In the genomic region with DNA sequence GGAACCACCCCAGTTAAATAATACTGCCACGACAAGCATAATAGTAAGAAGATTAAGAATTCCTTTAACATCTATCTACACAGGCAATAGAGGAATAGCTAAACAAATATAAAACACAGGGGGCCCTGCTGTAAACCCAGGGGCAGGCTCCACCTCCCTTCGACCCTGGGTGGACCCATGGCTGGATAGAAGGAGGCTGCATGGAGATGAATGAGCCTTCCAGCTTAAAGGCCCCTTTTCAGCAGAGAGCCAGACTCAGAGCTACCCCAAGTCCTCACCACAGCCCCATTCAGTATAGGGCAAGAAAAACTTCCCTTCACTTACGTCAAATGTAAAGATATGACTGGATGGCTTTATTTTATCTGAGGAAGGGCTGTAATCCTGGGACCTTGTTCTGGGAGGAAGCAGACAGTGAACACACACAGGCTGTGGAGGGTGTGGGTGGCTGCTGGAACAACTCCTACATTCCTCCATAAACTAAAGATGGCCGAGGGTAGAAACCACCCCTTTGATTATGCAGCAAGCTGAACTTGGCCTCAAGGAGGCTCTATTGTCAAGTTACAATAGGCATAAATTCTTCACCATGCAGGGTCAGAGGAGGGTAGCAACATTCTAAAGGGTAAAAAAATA, we compare ENCODE assay signal across 11 cellular contexts. TPM values are rescaled to one million over a fixed set of nuclear protein-coding genes. Genes with fewer than 3 reads are reported as not detected.
DNase-seq lines count a peak whose midpoint lies in the region; FAIRE-seq and TF ChIP-seq lines count a peak whose summit lies in the region.
"Had no signal": no experiment of that assay in that cellular context is flagged by ENCODE, and none has a peak within 500 bp of the region (broad histone marks: within the 10 kb centered on the region; RNA-seq: fewer than 3 reads in every experiment).

No MANE protein-coding gene starts in this region.

- H3K27ac ChIP-seq in RWPE1, result peak overlapping the region; percentile 33; the same call in 1 of the 2 replicates
- H3K27ac ChIP-seq: prostate gland had no signal

- CTCF ChIA-PET in AG04449 (lab: Yijun Ruan, JAX) (interaction anchor here (0.8 to 3.4 kb wide), 9 partner anchors 9 to 403 kb away, joined by 3 to 15 read pairs (median 3); no protein-coding TSS in a partner anchor), RWPE1 (lab: Yijun Ruan, JAX) (interaction anchor here (0.6 to 1.1 kb wide), 2 partner anchors 27 to 44 kb away, joined by 3 to 6 read pairs; no protein-coding TSS in a partner anchor)

- no peak for DNase-seq in AG04449 (ENCODE audit: low read depth, low spot score)
- no peak for DNase-seq in RWPE1 (ENCODE audit: low spot score)
- DNase-seq in fibroblast of the aortic adventitia (ENCODE audit: low read depth), result peak; percentile 75
- peak; percentile 52 for DNase-seq in myocyte (ENCODE audit: low read depth)
- no peak for DNase-seq in effector CD8-positive, alpha-beta T cell (lab: John Stamatoyannopoulos, UW)
- DNase-seq in T-helper 9 cell, result no peak
- no peak for DNase-seq in urothelium cell line (ENCODE audit: low spot score)
- no peak for DNase-seq in frontal cortex (ENCODE audit: low spot score in 2 of 2)
- DNase-seq: activated CD8-positive, alpha-beta memory T cell treated with anti-CD3 and anti-CD28 coated beads, Interleukin-2, amount 50 U/mL, for 4 hours had no signal

- H3K4me3 ChIP-seq in AG04449 (ENCODE audit: low read depth, low read length), result no peak overlapping the region
- H3K4me3 ChIP-seq in fibroblast of the aortic adventitia (ENCODE audit: low read depth, low read length), result no peak overlapping the region
- H3K4me3 ChIP-seq: prostate gland had no signal

- POLR2A ChIA-PET in AG04449 (lab: Yijun Ruan, JAX), result interaction anchor here (0.9 kb wide), 1 partner anchor 333 kb away, joined by 3 read pairs; no protein-coding TSS in a partner anchor
- POLR2A ChIA-PET in RWPE1 (lab: Yijun Ruan, JAX; ENCODE audit: low non-redundant PET), result interaction anchor here (0.7 kb wide), 1 partner anchor 774 kb away, joined by 3 read pairs; no protein-coding TSS in a partner anchor

- TF ChIP-seq CTCF in AG04449 (IDR thresholded peaks at IDR 0.05; ENCODE audit: insufficient read depth, low read length, missing control alignments), result peak; percentile 20
- TF ChIP-seq CTCF in RWPE1 (conservative IDR thresholded peaks at IDR 0.05; ENCODE audit: low read depth), result no peak
- peak; percentile 39 for TF ChIP-seq CTCF in fibroblast of the aortic adventitia (IDR thresholded peaks at IDR 0.05; ENCODE audit: insufficient read depth, low read length)

- FAIRE-seq in urothelium cell line (lab: Jason Lieb, UNC) (no peak), frontal cortex (lab: Jason Lieb, UNC) (no peak)
- FAIRE-seq: H54 had no signal

RNA-seq across cellular contexts. Expression of a gene that starts 30.5 kb away (rescaled TPM):
- total RNA-seq in fibroblast of the aortic adventitia (ENCODE audit: low replicate concordance), result 3.0 and 8.3 TPM in 2 replicates
- 40.7 and 66.7 TPM in 2 replicates for total RNA-seq in myocyte
- 76.0 TPM for polyA plus RNA-seq in myocyte (2012)
- total RNA-seq in frontal cortex, result 54.6 TPM

Comparison
In these comparisons a context has a peak if more than half of its experiments do, and no peak if none do; other contexts are left out.
1. DNase-seq: peak in fibroblast of the aortic adventitia (single experiment) and myocyte (single experiment); none in AG04449 (single experiment), RWPE1 (single experiment), effector CD8-positive, alpha-beta T cell (single experiment), T-helper 9 cell (single experiment), urothelium cell line (single experiment) and frontal cortex (0 of 2).